In genomic region chr4:57074753-57075152, GRCh38 we compare ENCODE assay signal across 13 cellular contexts. TPM values are rescaled to one million over a fixed set of nuclear protein-coding genes. Genes with fewer than 3 reads are reported as not detected.
DNase-seq lines count a peak whose midpoint lies in the region; ATAC-seq and TF ChIP-seq lines count a peak whose summit lies in the region.
"Had no signal": no experiment of that assay in that cellular context is flagged by ENCODE, and none has a peak within 500 bp of the region (broad histone marks: within the 10 kb centered on the region; RNA-seq: fewer than 3 reads in every experiment).

No MANE protein-coding gene starts in this region.

- H3K9ac ChIP-seq in PC-3 (ENCODE audit: low read length): no peak overlapping the region

- H3K27me3 ChIP-seq in BJ (ENCODE audit: control insufficient read depth, insufficient read depth, low read length): no peaks in the 10 kb centered on the region
- H3K27me3 ChIP-seq in PC-3 (ENCODE audit: low read length): no peaks in the 10 kb centered on the region
- H3K27me3 ChIP-seq in osteoblast (ENCODE audit: insufficient read depth, low read length): no peaks in the 10 kb centered on the region
- H3K27me3 ChIP-seq: pancreas had no signal

- H3K36me3 ChIP-seq in BJ (ENCODE audit: control insufficient read depth, insufficient read depth, low read length) (peaks cover 4% of the 10 kb centered on the region; the same call in 1 of the 2 replicates), PC-3 (ENCODE audit: low read depth, low read length) (no peaks in the 10 kb centered on the region), osteoblast (ENCODE audit: insufficient read depth, low read length) (peaks cover 35% of the 10 kb centered on the region)
- H3K36me3 ChIP-seq: pancreas had no signal

- CTCF ChIA-PET in BJ (lab: Yijun Ruan, JAX): interaction anchor here (0.6 to 2.0 kb wide), 6 partner anchors 17 to 90 kb away, joined by 3 to 8 read pairs (median 3); partner anchors contain the start of gene IGFBP7
- CTCF ChIA-PET in PC-3 (lab: Charles Lee): no interaction called here

- H3K4me3 ChIP-seq in BJ (ENCODE audit: low read depth, low read length) (no peak overlapping the region), PC-3 (ENCODE audit: low read length) (no peak overlapping the region), epithelial cell of proximal tubule (ENCODE audit: low read depth, low read length) (no peak overlapping the region), osteoblast (ENCODE audit: insufficient read depth, low read length) (no peak overlapping the region)
- H3K4me3 ChIP-seq: pancreas had no signal

- no TSS peak for BruUV-seq in PC-3 (replicated peaks; lab: Mats Ljungman, UMichigan)

- H4K20me1 ChIP-seq in PC-3 (ENCODE audit: low read length) (no peaks in the 10 kb centered on the region), osteoblast (ENCODE audit: insufficient read depth, low read length) (no peaks in the 10 kb centered on the region)

- TF ChIP-seq CTCF in BJ (IDR thresholded peaks at IDR 0.05; ENCODE audit: insufficient read depth, low read depth, low read length) (no peak), PC-3 (conservative IDR thresholded peaks at IDR 0.05; ENCODE audit: low read depth, low read length) (no peak), epithelial cell of proximal tubule (conservative IDR thresholded peaks at IDR 0.05; ENCODE audit: low read depth, low read length) (no peak), osteoblast (IDR thresholded peaks at IDR 0.05; ENCODE audit: extremely low read depth, low read depth, low read length) (no peak), endothelial cell (IDR thresholded peaks at IDR 0.05; ENCODE audit: unreplicated experiment) (no peak)

- H3K9me3 ChIP-seq in PC-3 (ENCODE audit: low read length) (no peaks in the 10 kb centered on the region), osteoblast (ENCODE audit: low read depth, low read length) (no peaks in the 10 kb centered on the region)
- H3K9me3 ChIP-seq: pancreas had no signal

- H3K27ac ChIP-seq in PC-3 (ENCODE audit: low read length): no peak overlapping the region
- peak overlapping the region; percentile 88 for H3K27ac ChIP-seq in osteoblast (ENCODE audit: low read depth, low read length)
- H3K27ac ChIP-seq: VCaP had no signal

- no peaks in the 10 kb centered on the region for H3K36me3 Mint-ChIP-seq in endothelial cell (ENCODE audit: low read depth, unreplicated experiment)

- H2AFZ ChIP-seq in PC-3 (ENCODE audit: low read length) (no peak overlapping the region), osteoblast (ENCODE audit: low read length) (no peak overlapping the region)

- H3K9me3 Mint-ChIP-seq in endothelial cell (ENCODE audit: unreplicated experiment): no peaks in the 10 kb centered on the region
- H3K9me3 Mint-ChIP-seq: activated T-helper 2 cell treated with anti-CD3 and anti-CD28 coated beads, Interferon-gamma antibody, Interleukin-2, Interleukin-4, amounts not matched to agents 10 μg/mL and 5 μg/mL and 100 μg/mL, durations not matched to agents 14 hours and 24 hours and 36 hours had no signal

- no peak overlapping the region for H3K4me3 Mint-ChIP-seq in endothelial cell (ENCODE audit: unreplicated experiment)

- DNase-seq in BJ (ENCODE audit: low read depth): peak; percentile 51
- DNase-seq in PC-3: peak; percentile 32
- peak; percentile 53 for DNase-seq in epithelial cell of proximal tubule (ENCODE audit: low read depth)
- DNase-seq in osteoblast (ENCODE audit: insufficient read length, low spot score, missing footprints): no peak
- DNase-seq in amygdala (lab: John Stamatoyannopoulos, UW): no peak
- DNase-seq in endothelial cell (ENCODE audit: low spot score): no peak
- DNase-seq: NCI-H2029, pancreas had no signal

- H3K79me2 ChIP-seq in PC-3 (ENCODE audit: low read length) (no peaks in the 10 kb centered on the region), osteoblast (ENCODE audit: insufficient read depth, low read length) (peaks cover 95% of the 10 kb centered on the region)

- ATAC-seq in PC-3 (no peak), GM19455 (IDR thresholded peaks at IDR 0.05; ENCODE audit: unreplicated experiment) (no peak)
- ATAC-seq in activated CD4-positive, CD25-positive, alpha-beta regulatory T cell treated with anti-CD3 and anti-CD28 coated beads, Interleukin-2, amount 50 U/mL, for 24 hours: no peak
- ATAC-seq: pancreas had no signal

- H3K4me2 ChIP-seq in PC-3 (ENCODE audit: low read length) (no peak overlapping the region), osteoblast (ENCODE audit: insufficient read depth, low read length) (peak overlapping the region; percentile 38)

- H3K27ac Mint-ChIP-seq in endothelial cell (ENCODE audit: unreplicated experiment): no peak overlapping the region
- H3K27ac Mint-ChIP-seq: activated T-helper 2 cell treated with anti-CD3 and anti-CD28 coated beads, Interferon-gamma antibody, Interleukin-2, Interleukin-4, amounts not matched to agents 10 μg/mL and 5 μg/mL and 100 μg/mL, durations not matched to agents 14 hours and 24 hours and 36 hours had no signal

- H3F3A ChIP-seq in PC-3 (ENCODE audit: low read length, unreplicated experiment): no peaks in the 10 kb centered on the region

- intact Hi-C loops in PC-3 (cut with micrococcal nuclease): no loop called here

- H3K4me1 ChIP-seq in PC-3 (ENCODE audit: insufficient read depth, low read length) (0 out of 2 replicates have a peak, but pooled peaks cover 5% of the 10 kb centered on the region), osteoblast (ENCODE audit: insufficient read depth, low read length) (peaks cover 81% of the 10 kb centered on the region)

- H3K4me1 Mint-ChIP-seq in endothelial cell (ENCODE audit: unreplicated experiment): peaks cover 10% of the 10 kb centered on the region

- peaks cover 3% of the 10 kb centered on the region for H3K27me3 Mint-ChIP-seq in endothelial cell (ENCODE audit: unreplicated experiment)

- no peaks in the 10 kb centered on the region for H3K9me2 ChIP-seq in PC-3 (replicated peaks; ENCODE audit: low read length)

- POLR2A ChIA-PET in BJ (lab: Charles Lee) (no interaction called here), PC-3 (lab: Charles Lee; ENCODE audit: unreplicated experiment) (no interaction called here)

RNA-seq across cellular contexts. Expression of gene IGFBP7, which starts 35.4 kb away (rescaled TPM):
- 1,691 and 2,028 TPM in 2 replicates for polyA plus RNA-seq in BJ (2011; rRNA removed)
- polyA minus RNA-seq in BJ (2011; rRNA and poly(A)+ RNA removed): 79.6 and 89.6 TPM in 2 replicates
- total RNA-seq in PC-3 (2014; rRNA removed) (not detected in 2 replicates), epithelial cell of proximal tubule (609 and 1,471 TPM in 2 replicates), osteoblast (680 and 715 TPM in 2 replicates), endothelial cell (ENCODE audit: unreplicated experiment) (7.6 TPM)
- total RNA-seq: activated T-helper 2 cell treated with anti-CD3 and anti-CD28 coated beads, Interferon-gamma antibody, Interleukin-2, Interleukin-4, amounts not matched to agents 10 μg/mL and 5 μg/mL and 100 μg/mL, durations not matched to agents 14 hours and 24 hours and 36 hours; HT-29 had no signal

Comparison
In these comparisons a context has a peak if more than half of its experiments do, and no peak if none do; other contexts are left out.
1. DNase-seq: peak in BJ (single experiment), PC-3 (single experiment) and epithelial cell of proximal tubule (single experiment); none in osteoblast (single experiment), amygdala (0 of 56) and endothelial cell (single experiment).
2. RNA of gene IGFBP7, which starts 35.4 kb away (total RNA-seq): 609 to 1,471 TPM in epithelial cell of proximal tubule and 680 to 715 TPM in osteoblast; 7.6 TPM in endothelial cell (single experiment) and not detected in PC-3; every median in the first group is over 10 times any median in the second.